ENCODE assay signal across 8 cellular contexts in the genomic region with DNA sequence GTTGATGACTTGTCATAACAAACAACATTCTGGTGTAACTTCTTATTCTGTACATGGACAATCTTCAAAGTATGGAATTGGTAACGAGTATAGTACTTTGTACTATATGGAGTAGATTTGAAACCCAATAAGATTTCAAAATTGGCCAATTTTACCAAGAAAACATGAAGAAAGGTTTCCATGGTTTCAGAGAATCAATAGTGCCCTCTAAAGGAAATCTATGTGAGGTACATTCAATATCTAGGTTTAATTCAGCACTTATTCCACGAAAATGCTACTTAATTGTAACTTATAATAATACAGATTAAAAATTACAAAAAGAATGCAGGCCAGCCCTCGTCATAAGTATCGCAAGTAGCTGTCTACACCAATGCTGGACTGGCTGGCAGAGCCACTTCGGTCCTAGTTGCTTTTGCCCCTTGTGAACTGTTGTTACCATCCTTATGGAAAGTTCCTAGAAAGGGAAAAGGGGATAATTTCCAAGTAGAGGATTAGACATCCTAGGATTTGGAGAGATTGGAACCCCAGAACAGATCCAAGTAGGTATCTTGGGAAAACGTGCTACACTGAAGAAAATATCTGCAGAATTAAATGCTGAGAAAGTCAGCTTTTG.
DNase-seq lines count a peak whose midpoint lies in the region; ATAC-seq and TF ChIP-seq lines count a peak whose summit lies in the region.

No MANE protein-coding gene starts in this region.

- H3K36me3 Mint-ChIP-seq in neural progenitor cell, result no peaks in the 10 kb centered on the region
- H3K36me3 Mint-ChIP-seq in activated T-helper 17 cell treated with anti-CD3 and anti-CD28 coated beads, Interleukin-2, amount 50 U/mL, for 72 hours (ENCODE audit: low read depth), result no peaks in the 10 kb centered on the region

- peak overlapping the region; percentile 3 for H2AFZ ChIP-seq in neural progenitor cell (replicated peaks)

- H3K27me3 Mint-ChIP-seq in neural progenitor cell (ENCODE audit: insufficient read depth, low read depth), result peaks cover 2% of the 10 kb centered on the region
- H3K27me3 Mint-ChIP-seq in activated T-helper 17 cell treated with anti-CD3 and anti-CD28 coated beads, Interleukin-2, amount 50 U/mL, for 72 hours, result peaks cover 25% of the 10 kb centered on the region

- TF ChIP-seq CTCF in heart right ventricle (IDR thresholded peaks at IDR 0.05) (peak; percentile 30 to 73 (median 54)), coronary artery (IDR thresholded peaks at IDR 0.05) (peak; percentile 28), neural progenitor cell (IDR thresholded peaks at IDR 0.05) (peak; percentile 77)

- H3K27ac Mint-ChIP-seq in neural progenitor cell, result no peak overlapping the region
- no peak overlapping the region for H3K27ac Mint-ChIP-seq in activated T-helper 17 cell treated with anti-CD3 and anti-CD28 coated beads, Interleukin-2, amount 50 U/mL, for 72 hours

- H3K9ac ChIP-seq in neural progenitor cell, result no peak overlapping the region

- ATAC-seq in heart right ventricle (no peak), left ventricle myocardium superior (no peak)
- ATAC-seq in activated T-helper 17 cell treated with anti-CD3 and anti-CD28 coated beads, Interleukin-2, amount 50 U/mL, for 72 hours (replicated peaks), result no peak

- H3K4me1 ChIP-seq in heart right ventricle (no peaks in the 10 kb centered on the region), neural progenitor cell (peaks cover 9% of the 10 kb centered on the region)

- no peaks in the 10 kb centered on the region for H4K20me1 ChIP-seq in neural progenitor cell (ENCODE audit: low read depth)

- H3K4me1 Mint-ChIP-seq in neural progenitor cell, result peaks cover 14% of the 10 kb centered on the region
- no peaks in the 10 kb centered on the region for H3K4me1 Mint-ChIP-seq in activated T-helper 17 cell treated with anti-CD3 and anti-CD28 coated beads, Interleukin-2, amount 50 U/mL, for 72 hours

- WGBS in heart right ventricle, 2 donors, result 17 to 24% methylated on average over 6 of the region's 6 CpGs

- no peak overlapping the region for H3K4me3 Mint-ChIP-seq in neural progenitor cell
- H3K4me3 Mint-ChIP-seq in activated T-helper 17 cell treated with anti-CD3 and anti-CD28 coated beads, Interleukin-2, amount 50 U/mL, for 72 hours, result no peak overlapping the region

- H3K36me3 ChIP-seq in heart right ventricle (no peaks in the 10 kb centered on the region), neural progenitor cell (no peaks in the 10 kb centered on the region)

- no peaks in the 10 kb centered on the region for H3K79me2 ChIP-seq in neural progenitor cell (ENCODE audit: low read depth)

- H3K27me3 ChIP-seq in heart right ventricle, result no peaks in the 10 kb centered on the region
- H3K27me3 ChIP-seq in neural progenitor cell, result no peaks in the 10 kb centered on the region

- no peaks in the 10 kb centered on the region for H3K9me3 Mint-ChIP-seq in neural progenitor cell
- no peaks in the 10 kb centered on the region for H3K9me3 Mint-ChIP-seq in activated T-helper 17 cell treated with anti-CD3 and anti-CD28 coated beads, Interleukin-2, amount 50 U/mL, for 72 hours

- H3F3A ChIP-seq in neural progenitor cell (ENCODE audit: low read depth), result no peaks in the 10 kb centered on the region

- no peak overlapping the region for H3K4me2 ChIP-seq in neural progenitor cell

- DNase-seq in heart right ventricle (no peak), left ventricle myocardium superior (no peak), NCI-H2081 treated with DMSO at 0.1 percent for 48 hours (lab: John Stamatoyannopoulos, UW) (peak; percentile 28), coronary artery (ENCODE audit: low spot score) (no peak), neural progenitor cell (ENCODE audit: low spot score) (peak; percentile 6), NCI-H524 treated with DMSO at 0.1 percent for 48 hours (lab: John Stamatoyannopoulos, UW) (no peak)
- DNase-seq in activated naive CD4-positive, alpha-beta T cell (lab: John Stamatoyannopoulos, UW), result no peak

- H3K27ac ChIP-seq in heart right ventricle (no peak overlapping the region), coronary artery (no peak overlapping the region), neural progenitor cell (no peak overlapping the region)

- intact Hi-C loops in heart right ventricle (cut with DNase I), result loop anchor here in 1 of 10 donors (10.0 kb wide), 1 partner anchor 392 kb away; a partner anchor contains a TSS
- intact Hi-C loops in left ventricle myocardium superior (cut with micrococcal nuclease), result no loop called here

- H3K9me3 ChIP-seq in heart right ventricle, result no peaks in the 10 kb centered on the region
- no peaks in the 10 kb centered on the region for H3K9me3 ChIP-seq in neural progenitor cell (ENCODE audit: low read depth)

- H3K4me3 ChIP-seq in heart right ventricle (no peak overlapping the region), coronary artery (no peak overlapping the region), neural progenitor cell (no peak overlapping the region)

Comparison
In these comparisons a context has a peak if more than half of its experiments do, and no peak if none do; other contexts are left out.
1. DNase-seq: peak in NCI-H2081 treated with DMSO at 0.1 percent for 48 hours (single experiment) and neural progenitor cell (single experiment); none in heart right ventricle (0 of 2), left ventricle myocardium superior (single experiment), coronary artery (single experiment), activated naive CD4-positive, alpha-beta T cell (0 of 4) and NCI-H524 treated with DMSO at 0.1 percent for 48 hours (single experiment).
2. Peak in every context shown above with its lines, with median percentiles within 50 percentile points of each other: CTCF ChIP-seq.